ENCODE assay signal across 2 cellular contexts in genomic region chr7:108417144-108417543, GRCh38.
TF ChIP-seq lines count a peak whose summit lies in the region.

No MANE protein-coding gene starts in this region.

TF ChIP-seq in HepG2, 621 proteins besides CTCF, POLR2A, EP300 and RAD21:
- TF ChIP-seq KMT2B (CRISPR knock-in tag; IDR thresholded peaks at IDR 0.05), result no peak
- peak; percentile 35; the same call in 1 of the 2 replicates for TF ChIP-seq CEBPB (IDR thresholded peaks at IDR 0.05; ENCODE audit: borderline replicate concordance, low read depth, low read length)
- TF ChIP-seq ZNF34 (CRISPR knock-in tag; IDR thresholded peaks at IDR 0.05; ENCODE audit: borderline replicate concordance), result no peak

TF ChIP-seq in WTC11, 78 proteins besides CTCF, POLR2A, EP300 and RAD21:
- TF ChIP-seq MYBL2 (CRISPR knock-in tag; IDR thresholded peaks at IDR 0.05) (no peak), NR2C2 (CRISPR knock-in tag; IDR thresholded peaks at IDR 0.05) (no peak), ZNF281 (CRISPR knock-in tag; IDR thresholded peaks at IDR 0.05) (no peak), GRHL2 (CRISPR knock-in tag; IDR thresholded peaks at IDR 0.05; ENCODE audit: insufficient replicate concordance, severe bottlenecking) (no peak), HMGXB4 (CRISPR knock-in tag; IDR thresholded peaks at IDR 0.05) (no peak), ZNF232 (CRISPR knock-in tag; IDR thresholded peaks at IDR 0.05) (no peak), PRRX2 (CRISPR knock-in tag; IDR thresholded peaks at IDR 0.05) (no peak), ZNF425 (CRISPR knock-in tag; conservative IDR thresholded peaks at IDR 0.05) (no peak), ZNF396 (CRISPR knock-in tag; IDR thresholded peaks at IDR 0.05; ENCODE audit: borderline replicate concordance) (no peak), NR1H2 (CRISPR knock-in tag; IDR thresholded peaks at IDR 0.05) (no peak), GABPB1 (CRISPR knock-in tag; IDR thresholded peaks at IDR 0.05) (no peak), ATF6 (CRISPR knock-in tag; IDR thresholded peaks at IDR 0.05) (no peak), AR (CRISPR knock-in tag; IDR thresholded peaks at IDR 0.05) (no peak)
